In the genomic region with DNA sequence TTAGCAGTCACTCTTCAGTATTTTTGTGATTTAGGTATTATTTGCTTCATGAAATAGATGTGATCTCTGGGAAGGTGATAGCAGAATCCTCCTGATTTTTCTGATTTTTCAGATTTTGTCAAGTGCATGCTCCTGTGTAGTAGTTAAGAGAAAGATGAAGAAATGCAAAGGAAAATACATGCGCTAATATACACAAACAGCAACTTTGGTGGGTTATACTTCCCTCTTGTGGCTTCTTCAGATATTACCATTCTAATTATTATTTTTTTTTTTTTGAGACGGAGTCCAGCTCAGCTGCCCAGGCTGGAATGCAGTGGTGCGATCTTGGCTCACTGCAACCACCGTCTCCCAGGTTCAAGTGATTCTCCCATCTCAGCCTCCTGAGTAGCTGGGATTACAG, we compare ENCODE assay signal across 8 cellular contexts. TPM values are rescaled to one million over a fixed set of nuclear protein-coding genes. Genes with fewer than 3 reads are reported as not detected.
DNase-seq lines count a peak whose midpoint lies in the region; ATAC-seq and TF ChIP-seq lines count a peak whose summit lies in the region.

No MANE protein-coding gene starts in this region.

- CTCF ChIA-PET in Calu3 (lab: Charles Lee) = interaction anchor here (0.7 to 1.0 kb wide), 6 partner anchors 20 to 684 kb away, joined by 3 to 6 read pairs (median 3); no protein-coding TSS in a partner anchor

- H3K36me3 Mint-ChIP-seq in Calu3 (ENCODE audit: insufficient read depth, unreplicated experiment) (peaks cover 45% of the 10 kb centered on the region), nephron progenitor cell (ENCODE audit: low read depth) (peaks cover 70% of the 10 kb centered on the region)

- H3K4me3 Mint-ChIP-seq in Calu3 (ENCODE audit: low read depth, unreplicated experiment) = no peak overlapping the region
- H3K4me3 Mint-ChIP-seq in nephron progenitor cell = no peak overlapping the region

- intact Hi-C loops in Calu3 (cut with micrococcal nuclease; ENCODE audit: unreplicated experiment) = no loop called here

- DNase-seq in Calu3 (no peak), NCI-H446 treated with DMSO at 0.1 percent for 48 hours (lab: John Stamatoyannopoulos, UW) (peak; percentile 19), dedifferentiated amniotic fluid mesenchymal stem cell (ENCODE audit: extremely low spot score) (peak; percentile 31), nephron progenitor cell (no peak), nucleus accumbens (lab: John Stamatoyannopoulos, UW) (no peak)
- no peak for DNase-seq in stimulated activated CD4-positive, alpha-beta T cell treated with anti-CD3 and anti-CD28 coated beads, Interleukin-1b, Interleukin-23, amount 100 ng/mL, for 48 hours
- no peak for DNase-seq in stimulated activated CD4-positive, alpha-beta T cell treated with anti-CD3 and anti-CD28 coated beads, Interleukin-4, amount 100 ng/mL, for 4 hours

- H3K9me3 Mint-ChIP-seq in Calu3 (ENCODE audit: low read depth, unreplicated experiment) (no peaks in the 10 kb centered on the region), nephron progenitor cell (no peaks in the 10 kb centered on the region)

- H3K27ac Mint-ChIP-seq in Calu3 (ENCODE audit: unreplicated experiment) (no peak overlapping the region), nephron progenitor cell (no peak overlapping the region)

- peak; percentile 49 for TF ChIP-seq CTCF in Calu3 (IDR thresholded peaks at IDR 0.05; ENCODE audit: unreplicated experiment)
- TF ChIP-seq CTCF in nephron progenitor cell (IDR thresholded peaks at IDR 0.05) = peak; percentile 49

- no peaks in the 10 kb centered on the region for H3K27me3 Mint-ChIP-seq in Calu3 (ENCODE audit: unreplicated experiment)
- H3K27me3 Mint-ChIP-seq in nephron progenitor cell (ENCODE audit: low read depth, poor library complexity) = no peaks in the 10 kb centered on the region

- H3K4me1 Mint-ChIP-seq in Calu3 (ENCODE audit: low read depth, unreplicated experiment) = no peaks in the 10 kb centered on the region
- no peaks in the 10 kb centered on the region for H3K4me1 Mint-ChIP-seq in nephron progenitor cell

- ATAC-seq in GM19328 (IDR thresholded peaks at IDR 0.05; ENCODE audit: unreplicated experiment) = peak; percentile 46

- no TSS peak for BruUV-seq in Calu3 (replicated peaks; lab: Mats Ljungman, UMichigan)

RNA-seq across cellular contexts. Expression of a gene that starts 31.7 kb away (rescaled TPM):
- 128 and 153 TPM in 2 replicates for total RNA-seq in Calu3 (2022)

Comparison
In these comparisons a context has a peak if more than half of its experiments do, and no peak if none do; other contexts are left out.
1. DNase-seq: peak in NCI-H446 treated with DMSO at 0.1 percent for 48 hours (single experiment) and dedifferentiated amniotic fluid mesenchymal stem cell (single experiment); none in Calu3 (single experiment), nephron progenitor cell (single experiment), nucleus accumbens (0 of 56), stimulated activated CD4-positive, alpha-beta T cell treated with anti-CD3 and anti-CD28 coated beads, Interleukin-1b, Interleukin-23, amount 100 ng/mL, for 48 hours (single experiment) and stimulated activated CD4-positive, alpha-beta T cell treated with anti-CD3 and anti-CD28 coated beads, Interleukin-4, amount 100 ng/mL, for 4 hours (0 of 2).